In genomic region chr3:33006571-33007286, GRCh38 we compare ENCODE assay signal across 1 cellular context.
TF ChIP-seq lines count a peak whose summit lies in the region.

No MANE protein-coding gene starts in this region.

TF ChIP-seq in GM23338, 12 proteins besides CTCF, POLR2A, EP300 and RAD21 (continued from another document):
- TF ChIP-seq ZNF462 (CRISPR knock-in tag; IDR thresholded peaks at IDR 0.05): no peak
- TF ChIP-seq EZH2phosphoT487 (IDR thresholded peaks at IDR 0.05; ENCODE audit: unreplicated experiment): no peak
- TF ChIP-seq ZNF331 (CRISPR knock-in tag; IDR thresholded peaks at IDR 0.05; ENCODE audit: low read depth): no peak
- TF ChIP-seq, protein P1, sequence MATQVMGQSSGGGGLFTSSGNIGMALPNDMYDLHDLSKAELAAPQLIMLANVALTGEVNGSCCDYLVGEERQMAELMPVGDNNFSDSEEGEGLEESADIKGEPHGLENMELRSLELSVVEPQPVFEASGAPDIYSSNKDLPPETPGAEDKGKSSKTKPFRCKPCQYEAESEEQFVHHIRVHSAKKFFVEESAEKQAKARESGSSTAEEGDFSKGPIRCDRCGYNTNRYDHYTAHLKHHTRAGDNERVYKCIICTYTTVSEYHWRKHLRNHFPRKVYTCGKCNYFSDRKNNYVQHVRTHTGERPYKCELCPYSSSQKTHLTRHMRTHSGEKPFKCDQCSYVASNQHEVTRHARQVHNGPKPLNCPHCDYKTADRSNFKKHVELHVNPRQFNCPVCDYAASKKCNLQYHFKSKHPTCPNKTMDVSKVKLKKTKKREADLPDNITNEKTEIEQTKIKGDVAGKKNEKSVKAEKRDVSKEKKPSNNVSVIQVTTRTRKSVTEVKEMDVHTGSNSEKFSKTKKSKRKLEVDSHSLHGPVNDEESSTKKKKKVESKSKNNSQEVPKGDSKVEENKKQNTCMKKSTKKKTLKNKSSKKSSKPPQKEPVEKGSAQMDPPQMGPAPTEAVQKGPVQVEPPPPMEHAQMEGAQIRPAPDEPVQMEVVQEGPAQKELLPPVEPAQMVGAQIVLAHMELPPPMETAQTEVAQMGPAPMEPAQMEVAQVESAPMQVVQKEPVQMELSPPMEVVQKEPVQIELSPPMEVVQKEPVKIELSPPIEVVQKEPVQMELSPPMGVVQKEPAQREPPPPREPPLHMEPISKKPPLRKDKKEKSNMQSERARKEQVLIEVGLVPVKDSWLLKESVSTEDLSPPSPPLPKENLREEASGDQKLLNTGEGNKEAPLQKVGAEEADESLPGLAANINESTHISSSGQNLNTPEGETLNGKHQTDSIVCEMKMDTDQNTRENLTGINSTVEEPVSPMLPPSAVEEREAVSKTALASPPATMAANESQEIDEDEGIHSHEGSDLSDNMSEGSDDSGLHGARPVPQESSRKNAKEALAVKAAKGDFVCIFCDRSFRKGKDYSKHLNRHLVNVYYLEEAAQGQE (IDR thresholded peaks at IDR 0.05; ENCODE audit: unreplicated experiment): no peak
- no peak for TF ChIP-seq EZH2 (IDR thresholded peaks at IDR 0.05; ENCODE audit: low read depth, unreplicated experiment)
- TF ChIP-seq POLR2AphosphoS5 (IDR thresholded peaks at IDR 0.05; ENCODE audit: low read depth): no peak
